In genomic region chr22:27641049-27641790, GRCh38 we compare ENCODE assay signal across 16 cellular contexts.
DNase-seq lines count a peak whose midpoint lies in the region; ATAC-seq and TF ChIP-seq lines count a peak whose summit lies in the region.
"Had no signal": no experiment of that assay in that cellular context is flagged by ENCODE, and none has a peak within 500 bp of the region (broad histone marks: within the 10 kb centered on the region; RNA-seq: fewer than 3 reads in every experiment).

No MANE protein-coding gene starts in this region.

- H3K9me3 ChIP-seq in BLaER1 = no peaks in the 10 kb centered on the region
- no peaks in the 10 kb centered on the region for H3K9me3 ChIP-seq in adipocyte (ENCODE audit: control insufficient read depth, low read length)
- H3K9me3 ChIP-seq in osteoblast (ENCODE audit: low read depth, low read length) = no peaks in the 10 kb centered on the region

- H3K4me3 ChIP-seq in BLaER1 = no peak overlapping the region
- H3K4me3 ChIP-seq in adipocyte (ENCODE audit: low read length) = no peak overlapping the region
- no peak overlapping the region for H3K4me3 ChIP-seq in osteoblast (ENCODE audit: insufficient read depth, low read length)
- H3K4me3 ChIP-seq: lung, skin epidermis had no signal

- H3K27ac ChIP-seq in BLaER1 = no peak overlapping the region; the same call in 1 of the 2 replicates
- H3K27ac ChIP-seq in osteoblast (ENCODE audit: low read depth, low read length) = no peak overlapping the region

- H3K4me2 ChIP-seq in BLaER1 (peak overlapping the region; percentile 21), osteoblast (ENCODE audit: insufficient read depth, low read length) (no peak overlapping the region)

- no peak overlapping the region for H2AFZ ChIP-seq in osteoblast (ENCODE audit: low read length)

- H3K27me3 ChIP-seq in BLaER1 (no peaks in the 10 kb centered on the region), adipocyte (replicated peaks; ENCODE audit: control insufficient read depth, insufficient read depth, low read length) (peaks cover 9% of the 10 kb centered on the region), osteoblast (ENCODE audit: insufficient read depth, low read length) (peaks cover 6% of the 10 kb centered on the region)

- no peak for ATAC-seq in GM18870 (IDR thresholded peaks at IDR 0.05; ENCODE audit: unreplicated experiment)
- ATAC-seq: PC-3; SK-N-SH treated with all-trans-retinoic acid at 6 μM for 48 hours; stimulated activated memory B cell treated with anti-CD40 and anti-IgM and Interleukin-4, amounts not matched to agents 10 μg/mL and 1 μg/mL and 100 μg/mL, for 72 hours had no signal

- H3K9ac ChIP-seq in BLaER1 = no peak overlapping the region
- H3K9ac ChIP-seq in adipocyte (ENCODE audit: low read length) = no peak overlapping the region

- H3K79me2 ChIP-seq in osteoblast (ENCODE audit: insufficient read depth, low read length) = no peaks in the 10 kb centered on the region

- H4K20me1 ChIP-seq in BLaER1 (no peaks in the 10 kb centered on the region), osteoblast (ENCODE audit: insufficient read depth, low read length) (no peaks in the 10 kb centered on the region)

- TF ChIP-seq CTCF in osteoblast (IDR thresholded peaks at IDR 0.05; ENCODE audit: extremely low read depth, low read depth, low read length) (no peak), GM13976 (IDR thresholded peaks at IDR 0.05; ENCODE audit: borderline replicate concordance, control extremely low read depth, extremely low read depth, insufficient read depth, missing control alignments) (no peak)

- in situ Hi-C loops in GM13976 (cut with MboI; ENCODE audit: low sequenced_read_pairs, unreplicated experiment) = no loop called here

- H3K4me1 ChIP-seq in BLaER1 = peaks cover 52% of the 10 kb centered on the region
- no peaks in the 10 kb centered on the region for H3K4me1 ChIP-seq in adipocyte (ENCODE audit: control insufficient read depth, insufficient read depth, low read length)
- no peaks in the 10 kb centered on the region for H3K4me1 ChIP-seq in osteoblast (ENCODE audit: insufficient read depth, low read length)

- peak; percentile 30 for DNase-seq in adipocyte (ENCODE audit: low read depth)
- DNase-seq in fibroblast of peridontal ligament (ENCODE audit: extremely low read depth) = peak; percentile 55
- peak; percentile 84 for DNase-seq in osteoblast (ENCODE audit: insufficient read length, low spot score, missing footprints)
- no peak for DNase-seq in NCI-H69 (lab: John Stamatoyannopoulos, UW)
- no peak for DNase-seq in GM13976 (ENCODE audit: low spot score)
- DNase-seq in DMS79 (lab: John Stamatoyannopoulos, UW) = no peak
- DNase-seq: activated CD4-positive, alpha-beta T cell treated with anti-CD3 and anti-CD28 coated beads, Interleukin-2, amount 50 U/mL, for 48 hours; H9; NCI-H510A; PC-3 had no signal

- H3K36me3 ChIP-seq in BLaER1 (no peaks in the 10 kb centered on the region), adipocyte (ENCODE audit: control insufficient read depth, insufficient read depth, low read length, severe bottlenecking) (no peaks in the 10 kb centered on the region), osteoblast (ENCODE audit: insufficient read depth, low read length) (no peaks in the 10 kb centered on the region)

Comparison
In these comparisons a context has a peak if more than half of its experiments do, and no peak if none do; other contexts are left out.
1. DNase-seq: peak in adipocyte (single experiment), fibroblast of peridontal ligament (single experiment) and osteoblast (single experiment); none in NCI-H69 (single experiment), GM13976 (single experiment) and DMS79 (single experiment).